ENCODE assay signal across 14 cellular contexts in genomic region chr4:34196375-34196774, GRCh38.
DNase-seq lines count a peak whose midpoint lies in the region; ATAC-seq, FAIRE-seq and TF ChIP-seq lines count a peak whose summit lies in the region.
"Had no signal": no experiment of that assay in that cellular context is flagged by ENCODE, and none has a peak within 500 bp of the region (broad histone marks: within the 10 kb centered on the region; RNA-seq: fewer than 3 reads in every experiment).

No MANE protein-coding gene starts in this region.

- ATAC-seq in HepG2 = no peak

- TF ChIP-seq POLR2A in HepG2 (IDR thresholded peaks at IDR 0.05; ENCODE audit: insufficient read depth in 1 of 2, low read depth in 2 of 2, low read length in 2 of 2) = no peak

- CTCF ChIA-PET in HepG2 (lab: Yijun Ruan, JAX; ENCODE audit: low intra/inter-chr PET ratio, low total read pairs) = no interaction called here

- H3K4me2 ChIP-seq in HepG2 (ENCODE audit: low read depth, low read length) (no peak overlapping the region), smooth muscle cell (no peak overlapping the region)
- H3K4me2 ChIP-seq: BLaER1 treated with 17β-estradiol and CSF1 and Interleukin-3, amounts not matched to agents 10 nM and 100 nM had no signal

- H3K27ac ChIP-seq in liver (ENCODE audit: low read depth in 1 of 2, low read length in 2 of 2) = peak overlapping the region; percentile 69 to 70
- no peak overlapping the region for H3K27ac ChIP-seq in HepG2 (ENCODE audit: extremely low read length, insufficient read depth, low read length)
- no peak overlapping the region for H3K27ac ChIP-seq in smooth muscle cell (ENCODE audit: low read depth)
- H3K27ac ChIP-seq: BLaER1 treated with 17β-estradiol and CSF1 and Interleukin-3, amounts not matched to agents 10 nM and 100 nM had no signal

- POLR2A ChIA-PET in HepG2 (lab: Yijun Ruan, JAX) = no interaction called here

- in situ Hi-C loops in HepG2 (cut with HindIII; ENCODE audit: extremely low pct_ligation_motif_present, low pct_unique_long_range_greater_than_20kb) = no loop called here

- H4K20me1 ChIP-seq in HepG2 (ENCODE audit: insufficient read depth, low read length) = no peaks in the 10 kb centered on the region
- H4K20me1 ChIP-seq in smooth muscle cell (ENCODE audit: low read depth) = no peaks in the 10 kb centered on the region
- H4K20me1 ChIP-seq: BLaER1 treated with 17β-estradiol and CSF1 and Interleukin-3, amounts not matched to agents 10 nM and 100 nM had no signal

- DNase-seq in HepG2 (ENCODE audit: low spot score) (no peak), fibroblast of peridontal ligament (ENCODE audit: extremely low read depth) (peak; percentile 65), foreskin fibroblast (peak; percentile 31 to 60), smooth muscle cell (lab: John Stamatoyannopoulos, UW; ENCODE audit: unreplicated experiment) (no peak), T1000 (lab: John Stamatoyannopoulos, UW) (no peak), cardiac septum (ENCODE audit: low spot score) (no peak)
- no peak for DNase-seq in activated CD4-positive, alpha-beta T cell treated with anti-CD3 and anti-CD28 coated beads, Interleukin-2, amount 50 U/mL, for 4 hours
- DNase-seq: 8988T; CD4-positive, CD25-positive, alpha-beta regulatory T cell; DMS53; HCEC 1CT; HFFc6 had no signal

- TF ChIP-seq RAD21 in liver (IDR thresholded peaks at IDR 0.05) (peak in 1 of 2 donors; percentile 32), HepG2 (CRISPR knock-in tag; IDR thresholded peaks at IDR 0.05) (no peak)

- peak overlapping the region in 1 of 2 donors; percentile 36 for H3K9ac ChIP-seq in liver (ENCODE audit: low read depth in 1 of 2, low read length in 2 of 2)
- no peak overlapping the region for H3K9ac ChIP-seq in HepG2 (ENCODE audit: insufficient read depth, low read depth, low read length)
- H3K9ac ChIP-seq in smooth muscle cell (ENCODE audit: low read depth) = no peak overlapping the region
- H3K9ac ChIP-seq: BLaER1 treated with 17β-estradiol and CSF1 and Interleukin-3, amounts not matched to agents 10 nM and 100 nM had no signal

- H3K79me2 ChIP-seq in HepG2 (ENCODE audit: insufficient read depth, low read length) (no peaks in the 10 kb centered on the region), smooth muscle cell (ENCODE audit: low read depth) (no peaks in the 10 kb centered on the region)

- no TSS peak for BruUV-seq in HepG2 (replicated peaks; lab: Mats Ljungman, UMichigan)

- H2AFZ ChIP-seq in HepG2 (ENCODE audit: low read length) (no peak overlapping the region), smooth muscle cell (ENCODE audit: low read depth) (peak overlapping the region; percentile 1)

- 33% methylated on average over 2 of the region's 2 CpGs for WGBS in liver
- WGBS in HepG2 (ENCODE audit: low lambda C conversion rate) = 0% methylated on average over 2 of the region's 2 CpGs
- WGBS in smooth muscle cell (ENCODE audit: low lambda C conversion rate) = 54% methylated on average over 2 of the region's 2 CpGs

- H3K36me3 ChIP-seq in liver (ENCODE audit: control insufficient read depth in 4 of 4, insufficient read depth in 3 of 4, low read depth in 1 of 4, low read length in 3 of 4) (no peaks in the 10 kb centered on the region), HepG2 (replicated peaks in 1 of 2; ENCODE audit: control insufficient read depth in 1 of 2, insufficient read depth in 2 of 2, low read length in 2 of 2) (no peaks in the 10 kb centered on the region), smooth muscle cell (ENCODE audit: low read depth) (no peaks in the 10 kb centered on the region)
- H3K36me3 ChIP-seq: BLaER1 treated with 17β-estradiol and CSF1 and Interleukin-3, amounts not matched to agents 10 nM and 100 nM had no signal

- H3K4me1 ChIP-seq in liver (ENCODE audit: control insufficient read depth in 4 of 4, insufficient read depth in 4 of 4, low read length in 3 of 4) (peaks cover 0 to 7% (median 2%) of the 10 kb centered on the region in 4 donors), HepG2 (ENCODE audit: insufficient read depth, low read length) (no peaks in the 10 kb centered on the region), smooth muscle cell (ENCODE audit: low read depth) (no peaks in the 10 kb centered on the region)
- H3K4me1 ChIP-seq: BLaER1 treated with 17β-estradiol and CSF1 and Interleukin-3, amounts not matched to agents 10 nM and 100 nM had no signal

- no peaks in the 10 kb centered on the region for H3F3A ChIP-seq in smooth muscle cell (ENCODE audit: low read depth)

- H3K9me3 ChIP-seq in liver (ENCODE audit: control insufficient read depth in 4 of 4, low read length in 3 of 4) (peaks cover 0 to 3% (median 0%) of the 10 kb centered on the region in 4 donors), HepG2 (ENCODE audit: low read length) (peaks cover 18% of the 10 kb centered on the region), smooth muscle cell (replicated peaks; ENCODE audit: low read depth) (no peaks in the 10 kb centered on the region)
- H3K9me3 ChIP-seq: BLaER1 treated with 17β-estradiol and CSF1 and Interleukin-3, amounts not matched to agents 10 nM and 100 nM had no signal

- H3K4me3 ChIP-seq in liver (ENCODE audit: low read depth in 1 of 3, low read length in 3 of 3) (peak overlapping the region in 1 of 3 donors; percentile 38), HepG2 (replicated peaks in 1 of 3; ENCODE audit: insufficient read depth in 1 of 3, low read depth in 2 of 3, low read length in 3 of 3) (no peak overlapping the region), foreskin fibroblast (ENCODE audit: low read depth in 1 of 2, low read length in 2 of 2) (no peak overlapping the region), smooth muscle cell (no peak overlapping the region)
- H3K4me3 ChIP-seq: BLaER1 treated with 17β-estradiol and CSF1 and Interleukin-3, amounts not matched to agents 10 nM and 100 nM had no signal

- no peak for TF ChIP-seq CTCF in liver (IDR thresholded peaks at IDR 0.05; ENCODE audit: low read depth, low read length, missing input control)
- no peak for TF ChIP-seq CTCF in HepG2 (CRISPR knock-in tag; IDR thresholded peaks at IDR 0.05)
- no peak for TF ChIP-seq CTCF in foreskin fibroblast (IDR thresholded peaks at IDR 0.05; ENCODE audit: low read depth, low read length)
- no peak for TF ChIP-seq CTCF in smooth muscle cell (IDR thresholded peaks at IDR 0.05; ENCODE audit: borderline replicate concordance, insufficient read depth, poor library complexity, severe bottlenecking)

- FAIRE-seq in HepG2 (lab: Jason Lieb, UNC) = no peak

- TF ChIP-seq EP300 in HepG2 (IDR thresholded peaks at IDR 0.05; ENCODE audit: low read depth in 2 of 2, low read length in 2 of 2) (no peak), HepG2 (CRISPR knock-in tag; IDR thresholded peaks at IDR 0.05; ENCODE audit: borderline replicate concordance) (no peak)

- no peaks in the 10 kb centered on the region for H3K27me3 ChIP-seq in liver (ENCODE audit: control insufficient read depth in 4 of 4, insufficient read depth in 4 of 4, low read length in 3 of 4)
- no peaks in the 10 kb centered on the region for H3K27me3 ChIP-seq in HepG2 (ENCODE audit: control insufficient read depth in 1 of 2, insufficient read depth in 2 of 2, low read length in 2 of 2)
- no peaks in the 10 kb centered on the region for H3K27me3 ChIP-seq in smooth muscle cell (ENCODE audit: low read depth)
- H3K27me3 ChIP-seq: BLaER1 treated with 17β-estradiol and CSF1 and Interleukin-3, amounts not matched to agents 10 nM and 100 nM had no signal

- intact Hi-C loops in HepG2 (cut with micrococcal nuclease; ENCODE audit: unreplicated experiment) = no loop called here
- intact Hi-C loops in cardiac septum (cut with DNase I) = no loop called here

TF ChIP-seq in liver, 16 proteins besides CTCF, POLR2A, EP300 and RAD21 (continues in another document):
- peak; percentile 60 for TF ChIP-seq YY1 (IDR thresholded peaks at IDR 0.05)
- peak in 1 of 2 donors; percentile 61 for TF ChIP-seq HNF4A (conservative IDR thresholded peaks at IDR 0.05)
- peak in 1 of 2 donors; percentile 50 for TF ChIP-seq RXRA (IDR thresholded peaks at IDR 0.05)
- TF ChIP-seq HNF4G (IDR thresholded peaks at IDR 0.05) = no peak

Comparison
In these comparisons a context has a peak if more than half of its experiments do, and no peak if none do; other contexts are left out.
1. H3K27ac ChIP-seq: peak in liver (2 of 2); none in HepG2 (single experiment) and smooth muscle cell (single experiment).
2. DNase-seq: peak in fibroblast of peridontal ligament (single experiment) and foreskin fibroblast (2 of 2); none in HepG2 (single experiment), smooth muscle cell (single experiment), T1000 (single experiment), activated CD4-positive, alpha-beta T cell treated with anti-CD3 and anti-CD28 coated beads, Interleukin-2, amount 50 U/mL, for 4 hours (0 of 2) and cardiac septum (single experiment).